13 cellular contexts compared by ENCODE assay signal in the genomic region with DNA sequence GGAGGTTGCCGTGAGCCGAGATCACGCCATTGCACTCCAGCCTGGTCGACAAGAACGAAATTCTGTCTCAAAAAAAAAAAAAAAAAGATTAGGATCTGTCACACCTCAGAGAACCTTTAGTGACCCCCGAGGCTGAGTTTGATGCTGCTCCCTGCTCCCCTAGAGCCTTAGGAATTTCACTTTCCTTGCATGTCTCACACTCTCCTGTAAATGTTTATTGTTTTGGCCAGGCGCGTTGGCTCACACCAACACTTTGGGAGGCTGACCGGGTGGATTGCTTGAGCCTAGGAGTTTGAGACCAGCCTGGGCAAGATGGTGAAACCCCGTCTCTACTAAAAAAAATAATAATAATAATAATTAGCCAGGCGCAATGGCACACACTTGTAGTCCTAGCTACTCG.
"Had no signal": no experiment of that assay in that cellular context is flagged by ENCODE, and none has a peak within 500 bp of the region (broad histone marks: within the 10 kb centered on the region; RNA-seq: fewer than 3 reads in every experiment).

No MANE protein-coding gene starts in this region.

- H3K4me3 ChIP-seq: mucosa of descending colon, suprapubic skin had no signal

- H3K4me3 Mint-ChIP-seq: activated naive CD4-positive, alpha-beta T cell treated with anti-CD3 and anti-CD28 coated beads for 36 hours; natural killer cell treated with Interleukin-12 subunit alpha and Interleukin-12 subunit beta and Interleukin-15 and Interleukin-18, amount 100 ng/mL, for 72 hours; T-helper 2 cell treated with Interferon-gamma antibody and Interleukin-4, amounts not matched to agents 5 μg/mL and 100 μg/mL, for 36 hours had no signal

- H3K27me3 Mint-ChIP-seq: natural killer cell treated with Interleukin-12 subunit alpha and Interleukin-12 subunit beta and Interleukin-15 and Interleukin-18, amount 100 ng/mL, for 72 hours; progenitor cell of endocrine pancreas had no signal

- ATAC-seq: natural killer cell treated with Interleukin-12 subunit alpha and Interleukin-12 subunit beta and Interleukin-15 and Interleukin-18, amount 100 ng/mL, for 72 hours had no signal

- H3K36me3 ChIP-seq: suprapubic skin had no signal

- H3K27me3 ChIP-seq: suprapubic skin had no signal

- H3K9me3 ChIP-seq: mucosa of descending colon, suprapubic skin had no signal

- DNase-seq: activated naive CD4-positive, alpha-beta T cell treated with anti-CD3 and anti-CD28 coated beads for 36 hours; effector CD8-positive, alpha-beta T cell; hippocampal formation; kidney glomerular epithelial cell; mammary epithelial cell; mucosa of descending colon; nucleus accumbens; stimulated activated CD4-positive, alpha-beta T cell treated with anti-CD3 and anti-CD28 coated beads, Interleukin-2, amount 100 ng/mL, for 48 hours; stimulated activated naive CD4-positive, alpha-beta T cell treated with Interleukin-2 at 50 U/mL for 16 hours had no signal

- H3K27ac Mint-ChIP-seq: progenitor cell of endocrine pancreas had no signal
